Comparison of ENCODE assay signal across 12 cellular contexts in genomic region chr7:45217358-45217757, GRCh38. TPM values are rescaled to one million over a fixed set of nuclear protein-coding genes. Genes with fewer than 3 reads are reported as not detected.
DNase-seq lines count a peak whose midpoint lies in the region; ATAC-seq and TF ChIP-seq lines count a peak whose summit lies in the region.
"Had no signal": no experiment of that assay in that cellular context is flagged by ENCODE, and none has a peak within 500 bp of the region (broad histone marks: within the 10 kb centered on the region; RNA-seq: fewer than 3 reads in every experiment).

No MANE protein-coding gene starts in this region.

- intact Hi-C loops in lower lobe of right lung (cut with DNase I), result no loop called here

- H3K36me3 ChIP-seq in lower lobe of right lung, result no peaks in the 10 kb centered on the region

- TF ChIP-seq CTCF in NB4 (IDR thresholded peaks at IDR 0.05; ENCODE audit: low read depth, low read length) (peak; percentile 38), cardiac fibroblast (IDR thresholded peaks at IDR 0.05; ENCODE audit: low read depth, low read length) (peak; percentile 49), lower lobe of right lung (IDR thresholded peaks at IDR 0.05) (peak; percentile 38), endothelial cell (IDR thresholded peaks at IDR 0.05; ENCODE audit: unreplicated experiment) (no peak)

- no peaks in the 10 kb centered on the region for H3K9me3 ChIP-seq in lower lobe of right lung

- H3K4me1 ChIP-seq in lower lobe of right lung, result no peaks in the 10 kb centered on the region

- DNase-seq in EL (peak; percentile 12), NB4 (ENCODE audit: low read depth) (no peak), cardiac fibroblast (ENCODE audit: low read depth in 2 of 2) (peak in 1 of 2 donors; percentile 15), lower lobe of right lung (no peak), NCI-H1694 (lab: John Stamatoyannopoulos, UW) (no peak), endothelial cell (ENCODE audit: low spot score) (no peak)
- DNase-seq in stimulated activated CD4-positive, alpha-beta T cell treated with anti-CD3 and anti-CD28 coated beads, Interleukin-4, amount 100 ng/mL, for 24 hours, result no peak
- DNase-seq: activated effector memory CD4-positive, alpha-beta T cell treated with anti-CD3 and anti-CD28 coated beads, Interleukin-2, amount 50 U/mL, for 16 hours; naive thymus-derived CD8-positive, alpha-beta T cell; NCI-H2029; T-helper 9 cell had no signal

- no peak overlapping the region for H3K27ac Mint-ChIP-seq in endothelial cell (ENCODE audit: unreplicated experiment)
- H3K27ac Mint-ChIP-seq: naive thymus-derived CD8-positive, alpha-beta T cell had no signal

- ATAC-seq in lower lobe of right lung (no peak), GM21390 (IDR thresholded peaks at IDR 0.05; ENCODE audit: unreplicated experiment) (no peak)
- ATAC-seq: naive thymus-derived CD8-positive, alpha-beta T cell had no signal

- H3K4me1 Mint-ChIP-seq in endothelial cell (ENCODE audit: unreplicated experiment), result no peaks in the 10 kb centered on the region
- H3K4me1 Mint-ChIP-seq: naive thymus-derived CD8-positive, alpha-beta T cell had no signal

- no peaks in the 10 kb centered on the region for H3K9me3 Mint-ChIP-seq in endothelial cell (ENCODE audit: unreplicated experiment)
- H3K9me3 Mint-ChIP-seq: naive thymus-derived CD8-positive, alpha-beta T cell had no signal

- TF ChIP-seq POLR2A in NB4 (IDR thresholded peaks at IDR 0.05; ENCODE audit: extremely low read depth, insufficient read length), result no peak

- H3K36me3 Mint-ChIP-seq in endothelial cell (ENCODE audit: low read depth, unreplicated experiment), result peaks cover 4% of the 10 kb centered on the region
- H3K36me3 Mint-ChIP-seq: naive thymus-derived CD8-positive, alpha-beta T cell had no signal

- peaks cover 6% of the 10 kb centered on the region for H3K27me3 ChIP-seq in lower lobe of right lung (ENCODE audit: low read depth)

- H3K4me3 ChIP-seq in NB4 (ENCODE audit: low read depth, low read length) (no peak overlapping the region), cardiac fibroblast (replicated peaks in 1 of 2; ENCODE audit: low read depth in 2 of 2, low read length in 2 of 2) (no peak overlapping the region), lower lobe of right lung (no peak overlapping the region)

- peaks cover 1% of the 10 kb centered on the region for H3K27me3 Mint-ChIP-seq in endothelial cell (ENCODE audit: unreplicated experiment)

- no peak overlapping the region for H3K4me3 Mint-ChIP-seq in endothelial cell (ENCODE audit: unreplicated experiment)
- H3K4me3 Mint-ChIP-seq: naive thymus-derived CD8-positive, alpha-beta T cell had no signal

- no peak overlapping the region for H3K27ac ChIP-seq in lower lobe of right lung

RNA-seq across cellular contexts. Expression of gene RAMP3, which starts 59.8 kb away (rescaled TPM):
- total RNA-seq in lower lobe of right lung (183 TPM), endothelial cell (ENCODE audit: unreplicated experiment) (0.62 TPM)
- total RNA-seq: naive thymus-derived CD8-positive, alpha-beta T cell had no signal

Comparison
In these comparisons a context has a peak if more than half of its experiments do, and no peak if none do; other contexts are left out.
1. RNA of gene RAMP3, which starts 59.8 kb away (total RNA-seq): 183 TPM in lower lobe of right lung (single experiment); 0.62 TPM in endothelial cell (single experiment); every median in the first group is over 100 times any median in the second.